Comparison of ENCODE assay signal across 8 cellular contexts in genomic region chr11:66311965-66312548, GRCh38. TPM values are rescaled to one million over a fixed set of nuclear protein-coding genes. Genes with fewer than 3 reads are reported as not detected.
DNase-seq lines count a peak whose midpoint lies in the region; ATAC-seq and TF ChIP-seq lines count a peak whose summit lies in the region.

No MANE protein-coding gene starts in this region.

- H3K36me3 Mint-ChIP-seq in HFFc6 (ENCODE audit: low read depth), result peaks cover 22% of the 10 kb centered on the region
- peaks cover 4% of the 10 kb centered on the region for H3K36me3 Mint-ChIP-seq in activated naive CD4-positive, alpha-beta T cell treated with anti-CD3 and anti-CD28 coated beads, Interleukin-2, amount 10 ng/mL, durations not matched to agents 7 days and 5 days

- TF ChIP-seq CTCF in HFFc6 (IDR thresholded peaks at IDR 0.05) (peak; percentile 87), omental fat pad (IDR thresholded peaks at IDR 0.05) (peak in 2 of 3 donors; percentile 13 to 66)

- peaks cover 9% of the 10 kb centered on the region for H3K27me3 Mint-ChIP-seq in HFFc6 (ENCODE audit: insufficient read depth)
- H3K27me3 Mint-ChIP-seq in activated naive CD4-positive, alpha-beta T cell treated with anti-CD3 and anti-CD28 coated beads, Interleukin-2, amount 10 ng/mL, durations not matched to agents 7 days and 5 days, result peaks cover 24% of the 10 kb centered on the region

- H3K4me1 Mint-ChIP-seq in HFFc6 (ENCODE audit: low read depth), result peaks cover 34% of the 10 kb centered on the region
- H3K4me1 Mint-ChIP-seq in activated naive CD4-positive, alpha-beta T cell treated with anti-CD3 and anti-CD28 coated beads, Interleukin-2, amount 10 ng/mL, durations not matched to agents 7 days and 5 days, result peaks cover 39% of the 10 kb centered on the region

- peak overlapping the region; percentile 97 for H3K27ac Mint-ChIP-seq in HFFc6
- H3K27ac Mint-ChIP-seq in activated naive CD4-positive, alpha-beta T cell treated with anti-CD3 and anti-CD28 coated beads, Interleukin-2, amount 10 ng/mL, durations not matched to agents 7 days and 5 days, result peak overlapping the region; percentile 100

- H3K27ac ChIP-seq in temporal lobe (ENCODE audit: low read depth, low read length), result peak overlapping the region; percentile 88

- CTCF ChIA-PET in activated naive CD4-positive, alpha-beta T cell treated with anti-CD3 and anti-CD28 coated beads, Interleukin-2, amount 10 ng/mL, durations not matched to agents 7 days and 5 days (lab: Charles Lee), result interaction anchor here (0.7 to 6.6 kb wide), 29 partner anchors 10 to 109 kb away, joined by 3 to 80 read pairs (median 4); partner anchors contain the start of genes B4GAT1, BRMS1, NPAS4 and RIN1

- peak; percentile 76 for ATAC-seq in omental fat pad (ENCODE audit: low FRiP score)

- DNase-seq in GM04504 (ENCODE audit: low read depth) (peak; percentile 73), HFFc6 (peak; percentile 72), MV-4-11 (lab: John Stamatoyannopoulos, UW) (peak; percentile 90), SK-MEL-5 (ENCODE audit: low read depth, low spot score) (peak; percentile 92), glomerular endothelial cell (ENCODE audit: extremely low read depth, low read depth, low spot score) (peak; percentile 41), omental fat pad (ENCODE audit: low spot score) (peak; percentile 78)
- DNase-seq in activated naive CD4-positive, alpha-beta T cell treated with anti-CD3 and anti-CD28 coated beads, Interleukin-2, amount 10 ng/mL, durations not matched to agents 7 days and 5 days, result peak; percentile 98

- peak overlapping the region; percentile 90 for H3K4me3 Mint-ChIP-seq in HFFc6
- H3K4me3 Mint-ChIP-seq in activated naive CD4-positive, alpha-beta T cell treated with anti-CD3 and anti-CD28 coated beads, Interleukin-2, amount 10 ng/mL, durations not matched to agents 7 days and 5 days, result peak overlapping the region; percentile 85

- H3K9me3 Mint-ChIP-seq in HFFc6, result no peaks in the 10 kb centered on the region
- no peaks in the 10 kb centered on the region for H3K9me3 Mint-ChIP-seq in activated naive CD4-positive, alpha-beta T cell treated with anti-CD3 and anti-CD28 coated beads, Interleukin-2, amount 10 ng/mL, durations not matched to agents 7 days and 5 days

- in situ Hi-C loops in SK-MEL-5 (cut with HindIII; ENCODE audit: low pct_unique_long_range_greater_than_20kb, low sequenced_read_pairs), result no loop called here

RNA-seq across cellular contexts. Expression of gene CD248, which starts 4.8 kb away (rescaled TPM):
- 100 to 1,000 TPM; 437 to 739 (median 687) TPM for total RNA-seq in HFFc6 (2021; fragmentation: NEBNext Ultra II Directional; extraction: Animal tissue kit (Norgen Biotek cat#: 25700))
- not detected in 2 replicates for total RNA-seq in SK-MEL-5 (2014; rRNA removed; shearing (Covaris generic))
- not detected in 2 replicates for polyA plus RNA-seq in SK-MEL-5 (2015; cell fraction: cytosol; rRNA removed)
- not detected in 2 replicates for polyA plus RNA-seq in SK-MEL-5 (2015; cell fraction: nucleus; rRNA removed)
- total RNA-seq in glomerular endothelial cell, result 1.1 and 2.1 TPM in 2 replicates
- total RNA-seq in omental fat pad, result 100 to 1,000 TPM in 1 of 4 donors, 10 to 100 TPM in 3; 43.2 to 107 (median 70.7) TPM
- total RNA-seq in temporal lobe, result 3.2 TPM

RNA-seq across cellular contexts. Expression of gene TMEM151A, which starts 20.4 kb away (rescaled TPM):
- total RNA-seq in HFFc6 (2021; fragmentation: NEBNext Ultra II Directional; extraction: Animal tissue kit (Norgen Biotek cat#: 25700)), result under 1 TPM in 2 of 6 experiments, not detected in 4; 0.07 to 0.11 TPM
- total RNA-seq in SK-MEL-5 (2014; rRNA removed; shearing (Covaris generic)), result 1.8 and 2.9 TPM in 2 replicates
- 3.7 and 5.7 TPM in 2 replicates for polyA plus RNA-seq in SK-MEL-5 (2015; cell fraction: cytosol; rRNA removed)
- polyA plus RNA-seq in SK-MEL-5 (2015; cell fraction: nucleus; rRNA removed), result 0.76 and 1.9 TPM in 2 replicates
- total RNA-seq in glomerular endothelial cell (0.05 and 0.58 TPM in 2 replicates), omental fat pad (10 to 100 TPM in 1 of 4 donors, 1 to 10 TPM in 2, not detected in 1; 1.6 to 14.8 (median 9.1) TPM), temporal lobe (7.6 TPM)

RNA-seq across cellular contexts. Expression of gene YIF1A, which starts 23.1 kb away (rescaled TPM):
- total RNA-seq in HFFc6 (2021; fragmentation: NEBNext Ultra II Directional; extraction: Animal tissue kit (Norgen Biotek cat#: 25700)), result 100 to 1,000 TPM; 150 to 183 (median 153) TPM
- total RNA-seq in SK-MEL-5 (2014; rRNA removed; shearing (Covaris generic)), result 178 and 183 TPM in 2 replicates
- polyA plus RNA-seq in SK-MEL-5 (2015; cell fraction: cytosol; rRNA removed), result 136 and 168 TPM in 2 replicates
- 86.6 and 97.3 TPM in 2 replicates for polyA plus RNA-seq in SK-MEL-5 (2015; cell fraction: nucleus; rRNA removed)
- total RNA-seq in glomerular endothelial cell, result 120 and 142 TPM in 2 replicates
- 100 to 1,000 TPM in 1 of 4 donors, 10 to 100 TPM in 3; 57.1 to 116 (median 63.4) TPM for total RNA-seq in omental fat pad
- total RNA-seq in temporal lobe, result 17.2 TPM

RNA-seq across cellular contexts. Expression of gene RIN1, which starts 24.2 kb away (rescaled TPM):
- 10 to 100 TPM; 32.9 to 55.0 (median 49.8) TPM for total RNA-seq in HFFc6 (2021; fragmentation: NEBNext Ultra II Directional; extraction: Animal tissue kit (Norgen Biotek cat#: 25700))
- total RNA-seq in SK-MEL-5 (2014; rRNA removed; shearing (Covaris generic)), result 12.1 and 12.2 TPM in 2 replicates
- 19.2 and 19.6 TPM in 2 replicates for polyA plus RNA-seq in SK-MEL-5 (2015; cell fraction: cytosol; rRNA removed)
- polyA plus RNA-seq in SK-MEL-5 (2015; cell fraction: nucleus; rRNA removed), result 70.7 and 71.5 TPM in 2 replicates
- total RNA-seq in glomerular endothelial cell (17.2 and 18.7 TPM in 2 replicates), omental fat pad (10 to 100 TPM in 1 of 4 donors, 1 to 10 TPM in 3; 2.9 to 34.6 (median 3.6) TPM), temporal lobe (0.98 TPM)

RNA-seq across cellular contexts. Expression of gene BRMS1, which starts 32.8 kb away (rescaled TPM):
- total RNA-seq in HFFc6 (2021; fragmentation: NEBNext Ultra II Directional; extraction: Animal tissue kit (Norgen Biotek cat#: 25700)), result 10 to 100 TPM; 41.2 to 66.6 (median 61.2) TPM
- 70.2 and 70.5 TPM in 2 replicates for total RNA-seq in SK-MEL-5 (2014; rRNA removed; shearing (Covaris generic))
- polyA plus RNA-seq in SK-MEL-5 (2015; cell fraction: cytosol; rRNA removed), result 61.1 and 64.3 TPM in 2 replicates
- 35.5 and 36.4 TPM in 2 replicates for polyA plus RNA-seq in SK-MEL-5 (2015; cell fraction: nucleus; rRNA removed)
- 60.6 and 65.2 TPM in 2 replicates for total RNA-seq in glomerular endothelial cell
- total RNA-seq in omental fat pad, result 10 to 100 TPM; 36.7 to 59.2 (median 42.0) TPM
- total RNA-seq in temporal lobe, result 10.1 TPM

Comparison
In these comparisons a context has a peak if more than half of its experiments do, and no peak if none do; other contexts are left out.
1. Peak in every context shown above with its lines: DNase-seq, ATAC-seq and H3K27ac ChIP-seq.
2. DNase-seq: peak in every context shown above with its lines; median percentile 98 in activated naive CD4-positive, alpha-beta T cell treated with anti-CD3 and anti-CD28 coated beads, Interleukin-2, amount 10 ng/mL, durations not matched to agents 7 days and 5 days; 92 in SK-MEL-5; 90 in MV-4-11; 78 in omental fat pad; 73 in GM04504; 72 in HFFc6; 41 in glomerular endothelial cell.
3. RNA of gene CD248, which starts 4.8 kb away (total RNA-seq): 437 to 739 TPM in HFFc6 and 43.2 to 107 TPM in omental fat pad; 3.2 TPM in temporal lobe (single experiment), 1.1 to 2.1 TPM in glomerular endothelial cell and not detected in SK-MEL-5; every median in the first group is over 10 times any median in the second.